ENCODE assay signal across 8 cellular contexts in genomic region chr19:8831832-8832131, GRCh38. TPM values are rescaled to one million over a fixed set of nuclear protein-coding genes. Genes with fewer than 3 reads are reported as not detected.
DNase-seq lines count a peak whose midpoint lies in the region; ATAC-seq lines count a peak whose summit lies in the region.

No MANE protein-coding gene starts in this region.

- H3K9ac ChIP-seq in iPS-15b (ENCODE audit: low read depth, low read length) (no peak overlapping the region), stomach smooth muscle (ENCODE audit: low read length in 2 of 2) (peak overlapping the region; percentile 90 to 95)

- ATAC-seq in HG03066 (IDR thresholded peaks at IDR 0.05; ENCODE audit: low read depth, unreplicated experiment) (peak; percentile 25), GM21717 (IDR thresholded peaks at IDR 0.05; ENCODE audit: unreplicated experiment) (no peak)
- ATAC-seq in activated CD8-positive, alpha-beta T cell treated with anti-CD3 and anti-CD28 coated beads, Interleukin-2, amount 10 ng/mL, durations not matched to agents 7 days and 5 days = peak; percentile 20

- intact Hi-C loops in activated CD4-positive, alpha-beta T cell treated with anti-CD3 and anti-CD28 coated beads, Interleukin-2, amount 10 ng/mL, durations not matched to agents 24 days and 14 days (cut with micrococcal nuclease) = loop anchor here (1.0 to 10.0 kb wide), 3 partner anchors 309 to 1253 kb away; partner anchors contain the start of genes ELAVL1, SHFL and ZNF317

- peak overlapping the region; percentile 80 for H3K27ac ChIP-seq in stomach smooth muscle (ENCODE audit: low read length)

- H3K36me3 ChIP-seq in iPS-15b (ENCODE audit: control insufficient read depth, insufficient read depth, low read length) = no peaks in the 10 kb centered on the region
- H3K36me3 ChIP-seq in stomach smooth muscle (ENCODE audit: control insufficient read depth in 2 of 2, insufficient read depth in 2 of 2, low read length in 2 of 2) = peaks cover 10 to 18% of the 10 kb centered on the region in 2 donors

- peaks cover 2% of the 10 kb centered on the region for H3K27me3 Mint-ChIP-seq in activated CD4-positive, alpha-beta T cell treated with anti-CD3 and anti-CD28 coated beads, Interleukin-2, amount 10 ng/mL, durations not matched to agents 24 days and 14 days
- H3K27me3 Mint-ChIP-seq in activated CD8-positive, alpha-beta T cell treated with anti-CD3 and anti-CD28 coated beads, Interleukin-2, amount 10 ng/mL, durations not matched to agents 7 days and 5 days (ENCODE audit: low read depth) = peaks cover 4% of the 10 kb centered on the region

- H3K9me3 ChIP-seq in iPS-15b (ENCODE audit: control insufficient read depth, insufficient read depth, low read length) (no peaks in the 10 kb centered on the region), stomach smooth muscle (ENCODE audit: control insufficient read depth in 2 of 2, low read length in 2 of 2) (no peaks in the 10 kb centered on the region)

- H3K4me3 Mint-ChIP-seq in activated CD4-positive, alpha-beta T cell treated with anti-CD3 and anti-CD28 coated beads, Interleukin-2, amount 10 ng/mL, durations not matched to agents 24 days and 14 days = peak overlapping the region; percentile 90
- H3K4me3 Mint-ChIP-seq in activated CD8-positive, alpha-beta T cell treated with anti-CD3 and anti-CD28 coated beads, Interleukin-2, amount 10 ng/mL, durations not matched to agents 7 days and 5 days = peak overlapping the region; percentile 86

- CTCF ChIA-PET in activated CD8-positive, alpha-beta T cell treated with anti-CD3 and anti-CD28 coated beads, Interleukin-2, amount 10 ng/mL, durations not matched to agents 7 days and 5 days (lab: Charles Lee) = no interaction called here

- H3K4me1 Mint-ChIP-seq in activated CD4-positive, alpha-beta T cell treated with anti-CD3 and anti-CD28 coated beads, Interleukin-2, amount 10 ng/mL, durations not matched to agents 24 days and 14 days = peaks cover 15% of the 10 kb centered on the region
- peaks cover 24% of the 10 kb centered on the region for H3K4me1 Mint-ChIP-seq in activated CD8-positive, alpha-beta T cell treated with anti-CD3 and anti-CD28 coated beads, Interleukin-2, amount 10 ng/mL, durations not matched to agents 7 days and 5 days (ENCODE audit: low read depth)

- POLR2A ChIA-PET in activated CD8-positive, alpha-beta T cell treated with anti-CD3 and anti-CD28 coated beads, Interleukin-2, amount 10 ng/mL, durations not matched to agents 7 days and 5 days (lab: Charles Lee) = interaction anchor here (0.8 kb wide), 1 partner anchor 15 kb away, joined by 5 read pairs; no protein-coding TSS in a partner anchor

- peaks cover 22% of the 10 kb centered on the region for H3K36me3 Mint-ChIP-seq in activated CD4-positive, alpha-beta T cell treated with anti-CD3 and anti-CD28 coated beads, Interleukin-2, amount 10 ng/mL, durations not matched to agents 24 days and 14 days (ENCODE audit: low read depth)
- H3K36me3 Mint-ChIP-seq in activated CD8-positive, alpha-beta T cell treated with anti-CD3 and anti-CD28 coated beads, Interleukin-2, amount 10 ng/mL, durations not matched to agents 7 days and 5 days (ENCODE audit: low read depth) = peaks cover 17% of the 10 kb centered on the region

- peak overlapping the region; percentile 89 for H3K27ac Mint-ChIP-seq in activated CD4-positive, alpha-beta T cell treated with anti-CD3 and anti-CD28 coated beads, Interleukin-2, amount 10 ng/mL, durations not matched to agents 24 days and 14 days
- H3K27ac Mint-ChIP-seq in activated CD8-positive, alpha-beta T cell treated with anti-CD3 and anti-CD28 coated beads, Interleukin-2, amount 10 ng/mL, durations not matched to agents 7 days and 5 days = peak overlapping the region; percentile 93

- H3K4me1 ChIP-seq in iPS-15b (ENCODE audit: control insufficient read depth, insufficient read depth, low read length) (no peaks in the 10 kb centered on the region), stomach smooth muscle (ENCODE audit: control insufficient read depth, insufficient read depth, low read length) (peaks cover 9% of the 10 kb centered on the region)

- H3K27me3 ChIP-seq in iPS-15b (ENCODE audit: control insufficient read depth, insufficient read depth, low read length) (no peaks in the 10 kb centered on the region), stomach smooth muscle (ENCODE audit: control insufficient read depth in 1 of 2, insufficient read depth in 2 of 2, low read length in 2 of 2) (no peaks in the 10 kb centered on the region)

- peak overlapping the region; percentile 53 for H3K4me3 ChIP-seq in iPS-15b (ENCODE audit: low read depth, low read length)
- peak overlapping the region; percentile 83 to 91 for H3K4me3 ChIP-seq in stomach smooth muscle (ENCODE audit: low read length in 2 of 2)

- DNase-seq in activated CD4-positive, alpha-beta T cell treated with anti-CD3 and anti-CD28 coated beads, Interleukin-2, amount 10 ng/mL, durations not matched to agents 24 days and 14 days = no peak
- DNase-seq in activated CD4-positive, alpha-beta T cell treated with anti-CD3 and anti-CD28 coated beads, Interleukin-2, amount 50 U/mL, for 1 hour = no peak
- no peak for DNase-seq in activated CD8-positive, alpha-beta T cell treated with anti-CD3 and anti-CD28 coated beads, Interleukin-2, amount 10 ng/mL, durations not matched to agents 7 days and 5 days
- no peak for DNase-seq in cerebellum (ENCODE audit: low spot score)

- peaks cover 4% of the 10 kb centered on the region for H3K9me3 Mint-ChIP-seq in activated CD4-positive, alpha-beta T cell treated with anti-CD3 and anti-CD28 coated beads, Interleukin-2, amount 10 ng/mL, durations not matched to agents 24 days and 14 days
- peaks cover 3% of the 10 kb centered on the region for H3K9me3 Mint-ChIP-seq in activated CD8-positive, alpha-beta T cell treated with anti-CD3 and anti-CD28 coated beads, Interleukin-2, amount 10 ng/mL, durations not matched to agents 7 days and 5 days (ENCODE audit: insufficient read depth)

RNA-seq across cellular contexts. Expression of gene ZNF558, which starts 0.3 kb away (rescaled TPM):
- total RNA-seq in activated CD4-positive, alpha-beta T cell treated with anti-CD3 and anti-CD28 coated beads, Interleukin-2, amount 10 ng/mL, durations not matched to agents 24 days and 14 days = 25.1 and 26.4 TPM in 2 replicates
- 10 to 100 TPM; 19.6 to 22.4 TPM for total RNA-seq in activated CD8-positive, alpha-beta T cell treated with anti-CD3 and anti-CD28 coated beads, Interleukin-2, amount 10 ng/mL, durations not matched to agents 7 days and 5 days
- total RNA-seq in cerebellum = 41.3 TPM

RNA-seq across cellular contexts. Expression of gene MBD3L1, which starts 0.4 kb away (rescaled TPM):
- not detected in 2 replicates for total RNA-seq in activated CD4-positive, alpha-beta T cell treated with anti-CD3 and anti-CD28 coated beads, Interleukin-2, amount 10 ng/mL, durations not matched to agents 24 days and 14 days
- total RNA-seq in activated CD8-positive, alpha-beta T cell treated with anti-CD3 and anti-CD28 coated beads, Interleukin-2, amount 10 ng/mL, durations not matched to agents 7 days and 5 days = not detected
- total RNA-seq in cerebellum = not detected
